ENCODE assay signal across 23 cellular contexts in the genomic region with DNA sequence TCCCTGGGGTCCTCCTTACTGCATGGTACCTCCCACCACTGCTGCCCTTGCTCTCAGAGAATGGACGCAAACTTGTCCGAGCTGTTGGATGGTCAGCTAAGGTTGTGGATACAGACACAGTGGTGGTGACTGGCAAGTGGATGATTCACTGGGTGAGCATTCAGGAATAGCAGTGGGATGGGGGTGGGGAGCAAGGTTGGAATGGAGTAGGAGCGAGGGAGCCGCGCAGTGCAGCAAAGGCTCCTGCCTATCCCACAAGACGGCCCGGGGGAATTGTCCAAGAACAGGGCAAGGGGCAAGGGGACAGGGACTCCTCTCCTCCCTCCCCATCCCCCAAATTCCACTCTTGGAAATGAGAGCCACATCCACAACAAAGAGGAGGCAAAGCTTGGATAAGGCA.
A peak's percentile ranks its signal among the peaks of the same experiment; 100 is the strongest.
DNase-seq lines count a peak whose midpoint lies in the region; ATAC-seq, FAIRE-seq and TF ChIP-seq lines count a peak whose summit lies in the region.
"Had no signal": no experiment of that assay in that cellular context is flagged by ENCODE, and none has a peak within 500 bp of the region (broad histone marks: within the 10 kb centered on the region; RNA-seq: fewer than 3 reads in every experiment).

No MANE protein-coding gene starts in this region.

- WGBS in hepatocyte (ENCODE audit: low lambda C conversion rate, missing lambda C conversion rate) = 81% methylated on average over 7 of the region's 7 CpGs

- no peak overlapping the region for H3K4me2 ChIP-seq in hepatocyte
- H3K4me2 ChIP-seq: SK-N-SH had no signal

- no peak overlapping the region for H3K4me3 ChIP-seq in hepatocyte
- H3K4me3 ChIP-seq: dorsolateral prefrontal cortex, GM23248, transverse colon had no signal

- peaks cover 39% of the 10 kb centered on the region for H3K27me3 Mint-ChIP-seq in progenitor cell of endocrine pancreas
- H3K27me3 Mint-ChIP-seq: activated naive CD8-positive, alpha-beta T cell treated with anti-CD3 and anti-CD28 coated beads, Interleukin-2, amount 10 ng/mL, durations not matched to agents 7 days and 5 days had no signal

- H3K4me3 Mint-ChIP-seq in progenitor cell of endocrine pancreas (ENCODE audit: low read depth) = no peak overlapping the region
- H3K4me3 Mint-ChIP-seq: activated naive CD8-positive, alpha-beta T cell treated with anti-CD3 and anti-CD28 coated beads, Interleukin-2, amount 10 ng/mL, durations not matched to agents 7 days and 5 days; HFFc6; natural killer cell had no signal

- H3K36me3 Mint-ChIP-seq in progenitor cell of endocrine pancreas (ENCODE audit: insufficient read depth) = peaks cover 1% of the 10 kb centered on the region
- H3K36me3 Mint-ChIP-seq: activated naive CD8-positive, alpha-beta T cell treated with anti-CD3 and anti-CD28 coated beads, Interleukin-2, amount 10 ng/mL, durations not matched to agents 7 days and 5 days; natural killer cell had no signal

- no peak for ATAC-seq in GM21526 (IDR thresholded peaks at IDR 0.05; ENCODE audit: low FRiP score, unreplicated experiment)
- ATAC-seq: natural killer cell had no signal

- peaks cover 13% of the 10 kb centered on the region for H3K4me1 Mint-ChIP-seq in progenitor cell of endocrine pancreas (ENCODE audit: low read depth)
- H3K4me1 Mint-ChIP-seq: activated naive CD8-positive, alpha-beta T cell treated with anti-CD3 and anti-CD28 coated beads, Interleukin-2, amount 10 ng/mL, durations not matched to agents 7 days and 5 days; natural killer cell had no signal

- no peak overlapping the region for H3K27ac Mint-ChIP-seq in progenitor cell of endocrine pancreas
- H3K27ac Mint-ChIP-seq: activated naive CD8-positive, alpha-beta T cell treated with anti-CD3 and anti-CD28 coated beads, Interleukin-2, amount 10 ng/mL, durations not matched to agents 7 days and 5 days; HFFc6; natural killer cell had no signal

- DNase-seq in H54 (ENCODE audit: insufficient read length, low spot score) (peak; percentile 36), RPMI7951 (ENCODE audit: low read depth) (peak; percentile 73), hepatocyte (ENCODE audit: low spot score) (peak; percentile 23), urothelium cell line (ENCODE audit: low spot score) (peak; percentile 90), NCI-H748 (lab: John Stamatoyannopoulos, UW; ENCODE audit: unreplicated experiment) (no peak), progenitor cell of endocrine pancreas (ENCODE audit: low spot score, unreplicated experiment) (no peak)
- DNase-seq: activated CD8-positive, alpha-beta memory T cell treated with anti-CD3 and anti-CD28 coated beads for 24 hours; activated gamma-delta T cell; activated naive CD8-positive, alpha-beta T cell treated with anti-CD3 and anti-CD28 coated beads, Interleukin-2, amount 10 ng/mL, durations not matched to agents 7 days and 5 days; activated T-cell treated with anti-CD3 and anti-CD28 coated beads, Interleukin-2, amount 50 U/mL, for 1 hour; dorsolateral prefrontal cortex; GM23248; HFFc6; kidney; natural killer cell; NCI-H1105; NCI-H1930; NCI-H69; SK-N-SH; stimulated activated CD4-positive, alpha-beta T cell treated with anti-CD3 and anti-CD28 coated beads, Interleukin-2, amount 100 ng/mL, for 24 hours; transverse colon had no signal

- H3K9me2 ChIP-seq in hepatocyte (replicated peaks; ENCODE audit: insufficient read depth) = no peaks in the 10 kb centered on the region
- H3K9me2 ChIP-seq: SK-N-SH had no signal

- no peaks in the 10 kb centered on the region for H3K27me3 ChIP-seq in hepatocyte
- H3K27me3 ChIP-seq: dorsolateral prefrontal cortex, transverse colon had no signal

- H3K4me1 ChIP-seq in hepatocyte (ENCODE audit: insufficient read depth) = peaks cover 18% of the 10 kb centered on the region
- H3K4me1 ChIP-seq: transverse colon had no signal

- H4K20me1 ChIP-seq in hepatocyte (ENCODE audit: insufficient read depth, poor library complexity, severe bottlenecking) = no peaks in the 10 kb centered on the region

- no peak for TF ChIP-seq POLR2A in H54 (IDR thresholded peaks at IDR 0.05; ENCODE audit: low read depth, low read length)

- no peak for TF ChIP-seq CTCF in hepatocyte (IDR thresholded peaks at IDR 0.05; ENCODE audit: poor library complexity)
- TF ChIP-seq CTCF in progenitor cell of endocrine pancreas (IDR thresholded peaks at IDR 0.05; ENCODE audit: unreplicated experiment) = no peak

- no peak overlapping the region for H2AFZ ChIP-seq in hepatocyte
- H2AFZ ChIP-seq: GM23248 had no signal

- H3K9me3 Mint-ChIP-seq in progenitor cell of endocrine pancreas (ENCODE audit: low read depth) = peaks cover 12% of the 10 kb centered on the region
- H3K9me3 Mint-ChIP-seq: activated naive CD8-positive, alpha-beta T cell treated with anti-CD3 and anti-CD28 coated beads, Interleukin-2, amount 10 ng/mL, durations not matched to agents 7 days and 5 days; HFFc6; natural killer cell had no signal

- H3K79me2 ChIP-seq in hepatocyte = no peaks in the 10 kb centered on the region

- H3K9me3 ChIP-seq in hepatocyte (ENCODE audit: low read depth) = no peaks in the 10 kb centered on the region
- H3K9me3 ChIP-seq: SK-N-SH had no signal

- peak; percentile 88 for FAIRE-seq in H54 (lab: Jason Lieb, UNC)
- FAIRE-seq in urothelium cell line (lab: Jason Lieb, UNC) = peak; percentile 100
- FAIRE-seq: kidney had no signal

- H3K36me3 ChIP-seq in hepatocyte (replicated peaks; ENCODE audit: insufficient read depth, low read depth) = no peaks in the 10 kb centered on the region
- H3K36me3 ChIP-seq: transverse colon had no signal

- H3K27ac ChIP-seq in hepatocyte = no peak overlapping the region
- H3K27ac ChIP-seq: GM23248, RWPE1, transverse colon had no signal

Comparison
In these comparisons a context has a peak if more than half of its experiments do, and no peak if none do; other contexts are left out.
1. DNase-seq: peak in H54 (single experiment), RPMI7951 (single experiment), hepatocyte (single experiment) and urothelium cell line (single experiment); none in NCI-H748 (single experiment) and progenitor cell of endocrine pancreas (single experiment).